ENCODE assay signal across 24 cellular contexts in genomic region chr22:49779226-49779625, GRCh38. TPM values are rescaled to one million over a fixed set of nuclear protein-coding genes. Genes with fewer than 3 reads are reported as not detected.
DNase-seq lines count a peak whose midpoint lies in the region; ATAC-seq and TF ChIP-seq lines count a peak whose summit lies in the region.
"Had no signal": no experiment of that assay in that cellular context is flagged by ENCODE, and none has a peak within 500 bp of the region (broad histone marks: within the 10 kb centered on the region; RNA-seq: fewer than 3 reads in every experiment).

No MANE protein-coding gene starts in this region.

- peaks cover 53% of the 10 kb centered on the region for H3K79me2 ChIP-seq in neural progenitor cell (ENCODE audit: low read depth)

- H3K9me3 ChIP-seq in BLaER1 (no peaks in the 10 kb centered on the region), neural progenitor cell (ENCODE audit: low read depth) (no peaks in the 10 kb centered on the region)
- H3K9me3 ChIP-seq: BE2C, tibial nerve had no signal

- H2AFZ ChIP-seq in neural progenitor cell (replicated peaks) = no peak overlapping the region

- H3K4me2 ChIP-seq in BLaER1 (peak overlapping the region; percentile 30; the same call in 1 of the 2 replicates), neural progenitor cell (no peak overlapping the region)

- no peak for TF ChIP-seq CTCF in neural progenitor cell (IDR thresholded peaks at IDR 0.05)

- H3K27ac Mint-ChIP-seq in neural progenitor cell = peak overlapping the region; percentile 46
- H3K27ac Mint-ChIP-seq: memory B cell had no signal

- H3K27me3 ChIP-seq in BLaER1 (no peaks in the 10 kb centered on the region), neural progenitor cell (no peaks in the 10 kb centered on the region)
- H3K27me3 ChIP-seq: BE2C, tibial nerve had no signal

- peaks cover 13% of the 10 kb centered on the region for H3K4me1 Mint-ChIP-seq in neural progenitor cell

- H3K4me3 ChIP-seq in BLaER1 (no peak overlapping the region), neural progenitor cell (no peak overlapping the region)
- H3K4me3 ChIP-seq: GM12878, tibial nerve had no signal

- peaks cover 16% of the 10 kb centered on the region for H3K36me3 Mint-ChIP-seq in neural progenitor cell

- peak overlapping the region; percentile 52; the same call in 1 of the 2 replicates for H3K27ac ChIP-seq in BLaER1
- no peak overlapping the region for H3K27ac ChIP-seq in neural progenitor cell
- H3K27ac ChIP-seq: epithelial cell of prostate, tibial nerve, WERI-Rb-1 had no signal

- no peak overlapping the region for H3K4me3 Mint-ChIP-seq in neural progenitor cell
- H3K4me3 Mint-ChIP-seq: immature natural killer cell, memory B cell had no signal

- H3K9ac ChIP-seq in BLaER1 (no peak overlapping the region), neural progenitor cell (no peak overlapping the region)

- no peaks in the 10 kb centered on the region for H3K9me3 Mint-ChIP-seq in neural progenitor cell
- H3K9me3 Mint-ChIP-seq: immature natural killer cell, memory B cell had no signal

- no peaks in the 10 kb centered on the region for H3F3A ChIP-seq in neural progenitor cell (ENCODE audit: low read depth)

- peaks cover 78% of the 10 kb centered on the region for H3K4me1 ChIP-seq in BLaER1
- H3K4me1 ChIP-seq in neural progenitor cell = no peaks in the 10 kb centered on the region
- H3K4me1 ChIP-seq: BE2C had no signal

- ATAC-seq in HG03571 (IDR thresholded peaks at IDR 0.05; ENCODE audit: unreplicated experiment) (no peak), GM18519 (IDR thresholded peaks at IDR 0.05; ENCODE audit: low FRiP score, unreplicated experiment) (no peak)
- ATAC-seq: GM12878, HepG2 had no signal

- H4K20me1 ChIP-seq in BLaER1 (peaks cover 84% of the 10 kb centered on the region), neural progenitor cell (ENCODE audit: low read depth) (peaks cover 83% of the 10 kb centered on the region)

- DNase-seq in LHCN-M2 (ENCODE audit: low read depth) = peak; percentile 38
- peak; percentile 34 for DNase-seq in ecto neural progenitor cell (ENCODE audit: low spot score)
- DNase-seq in neural progenitor cell (ENCODE audit: low spot score) = no peak
- no peak for DNase-seq in NCI-H82 treated with DMSO at 0.1 percent for 48 hours (lab: John Stamatoyannopoulos, UW; ENCODE audit: unreplicated experiment)
- no peak for DNase-seq in NCI-H524 treated with DMSO at 0.1 percent for 48 hours (lab: John Stamatoyannopoulos, UW)
- DNase-seq: activated CD4-positive, alpha-beta T cell treated with anti-CD3 and anti-CD28 coated beads for 48 hours; activated T-cell treated with anti-CD3 and anti-CD28 coated beads, Interleukin-2, amount 50 U/mL, for 48 hours; BE2C; cerebellar nuclear complex; immature natural killer cell; NCI-H1417 treated with DMSO at 0.1 percent for 48 hours; NCI-H345; NCI-H748 treated with DMSO at 0.1 percent for 48 hours; stimulated activated CD4-positive, alpha-beta T cell treated with anti-CD3 and anti-CD28 coated beads, Interleukin-15, amount 100 ng/mL, for 24 hours; stimulated activated CD4-positive, alpha-beta T cell treated with anti-CD3 and anti-CD28 coated beads, Interleukin-4, amount 100 ng/mL, for 4 hours; WERI-Rb-1 had no signal

- peaks cover 7% of the 10 kb centered on the region for H3K27me3 Mint-ChIP-seq in neural progenitor cell (ENCODE audit: insufficient read depth, low read depth)
- H3K27me3 Mint-ChIP-seq: memory B cell had no signal

- H3K36me3 ChIP-seq in BLaER1 (peaks cover 94% of the 10 kb centered on the region), neural progenitor cell (no peaks in the 10 kb centered on the region)

RNA-seq across cellular contexts. Expression of gene BRD1, which starts 48.4 kb away (rescaled TPM):
- 17.9 and 25.1 TPM in 2 replicates for total RNA-seq in LHCN-M2 (2014; rRNA removed)
- polyA plus RNA-seq in LHCN-M2 (2012) = 9.3 TPM
- total RNA-seq in neural progenitor cell (ENCODE audit: low replicate concordance) = 31.2 and 46.7 TPM in 2 replicates

Comparison
In these comparisons a context has a peak if more than half of its experiments do, and no peak if none do; other contexts are left out.
1. DNase-seq: peak in LHCN-M2 (single experiment) and ecto neural progenitor cell (single experiment); none in neural progenitor cell (single experiment), NCI-H82 treated with DMSO at 0.1 percent for 48 hours (single experiment) and NCI-H524 treated with DMSO at 0.1 percent for 48 hours (single experiment).